Comparison of ENCODE assay signal across 1 cellular context in genomic region chr6:85361643-85362014, GRCh38.
TF ChIP-seq lines count a peak whose summit lies in the region.

No MANE protein-coding gene starts in this region.

TF ChIP-seq in IMR-90, 13 proteins besides CTCF, POLR2A, EP300 and RAD21:
- TF ChIP-seq RCOR1 (IDR thresholded peaks at IDR 0.05; ENCODE audit: insufficient replicate concordance, low read length) (no peak), BHLHE40 (IDR thresholded peaks at IDR 0.05; ENCODE audit: low read depth, low read length) (no peak), ELK1 (IDR thresholded peaks at IDR 0.05; ENCODE audit: borderline replicate concordance, low read depth, low read length) (no peak), CEBPB (IDR thresholded peaks at IDR 0.05; ENCODE audit: low read depth, low read length) (no peak), CHD1 (IDR thresholded peaks at IDR 0.05; ENCODE audit: low read depth, low read length) (no peak), MXI1 (IDR thresholded peaks at IDR 0.05; ENCODE audit: borderline replicate concordance, low read depth, low read length) (no peak), NFE2L2 (IDR thresholded peaks at IDR 0.05; ENCODE audit: low read depth, low read length) (no peak), RFX5 (IDR thresholded peaks at IDR 0.05; ENCODE audit: low read depth, low read length) (no peak), MAZ (IDR thresholded peaks at IDR 0.05; ENCODE audit: borderline replicate concordance, low read depth, low read length) (no peak), SMC3 (IDR thresholded peaks at IDR 0.05; ENCODE audit: low read depth, low read length) (no peak), MAFK (IDR thresholded peaks at IDR 0.05; ENCODE audit: low read depth, low read length) (no peak), FOS (IDR thresholded peaks at IDR 0.05; ENCODE audit: low read depth, low read length) (no peak)
- TF ChIP-seq, protein P1, sequence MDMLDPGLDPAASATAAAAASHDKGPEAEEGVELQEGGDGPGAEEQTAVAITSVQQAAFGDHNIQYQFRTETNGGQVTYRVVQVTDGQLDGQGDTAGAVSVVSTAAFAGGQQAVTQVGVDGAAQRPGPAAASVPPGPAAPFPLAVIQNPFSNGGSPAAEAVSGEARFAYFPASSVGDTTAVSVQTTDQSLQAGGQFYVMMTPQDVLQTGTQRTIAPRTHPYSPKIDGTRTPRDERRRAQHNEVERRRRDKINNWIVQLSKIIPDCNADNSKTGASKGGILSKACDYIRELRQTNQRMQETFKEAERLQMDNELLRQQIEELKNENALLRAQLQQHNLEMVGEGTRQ (IDR thresholded peaks at IDR 0.05; ENCODE audit: low read depth, low read length), result no peak
TF ChIP-seq in IMR-90: peak in this region for 0.
